Comparison of ENCODE assay signal across 8 cellular contexts in genomic region chr11:33735166-33735425, GRCh38. TPM values are rescaled to one million over a fixed set of nuclear protein-coding genes. Genes with fewer than 3 reads are reported as not detected.
A peak's percentile ranks its signal among the peaks of the same experiment; 100 is the strongest.
DNase-seq lines count a peak whose midpoint lies in the region; ATAC-seq and TF ChIP-seq lines count a peak whose summit lies in the region.

No MANE protein-coding gene starts in this region.

- H3K9me3 ChIP-seq in KOPT-K1 (ENCODE audit: insufficient read depth, low read length, poor library complexity, severe bottlenecking) = no peaks in the 10 kb centered on the region

- DNase-seq in MCF 10A (ENCODE audit: unreplicated experiment) (no peak), mesothelial cell of epicardium (ENCODE audit: low spot score in 2 of 2, unreplicated experiment in 2 of 2) (no peak), NOMO-1 treated with dmso at 0.1 percent for 144 hours (lab: John Stamatoyannopoulos, UW; ENCODE audit: unreplicated experiment) (no peak), NCI-H524 treated with DMSO at 0.1 percent for 48 hours (lab: John Stamatoyannopoulos, UW) (no peak), iPS-NIHi7 (ENCODE audit: extremely low spot score) (no peak)
- DNase-seq in activated CD4-positive, alpha-beta T cell treated with anti-CD3 and anti-CD28 coated beads, Interleukin-2, amount 50 U/mL, for 1 hour = no peak

- H3K27ac Mint-ChIP-seq in MCF 10A (ENCODE audit: low read depth, unreplicated experiment) = peak overlapping the region; percentile 90
- H3K27ac Mint-ChIP-seq in mesothelial cell of epicardium = peak overlapping the region; percentile 93

- H3K4me3 Mint-ChIP-seq in MCF 10A (ENCODE audit: unreplicated experiment) (peak overlapping the region; percentile 88), mesothelial cell of epicardium (peak overlapping the region; percentile 86)

- TSS peak; percentile 44 for BruUV-seq in MCF 10A (replicated peaks; lab: Mats Ljungman, UMichigan)

- H3K27me3 Mint-ChIP-seq in MCF 10A (ENCODE audit: insufficient read depth, unreplicated experiment) (no peaks in the 10 kb centered on the region), mesothelial cell of epicardium (ENCODE audit: low read depth) (no peaks in the 10 kb centered on the region)

- ATAC-seq in GM18873 (IDR thresholded peaks at IDR 0.05; ENCODE audit: low FRiP score, unreplicated experiment) = peak; percentile 26

- peaks cover 48% of the 10 kb centered on the region for H3K36me3 Mint-ChIP-seq in MCF 10A (ENCODE audit: insufficient read depth, unreplicated experiment)
- H3K36me3 Mint-ChIP-seq in mesothelial cell of epicardium = peaks cover 4% of the 10 kb centered on the region

- H3K9me3 Mint-ChIP-seq in MCF 10A (ENCODE audit: unreplicated experiment) (no peaks in the 10 kb centered on the region), mesothelial cell of epicardium (no peaks in the 10 kb centered on the region)

- TF ChIP-seq CTCF in MCF 10A (IDR thresholded peaks at IDR 0.05; ENCODE audit: unreplicated experiment) (no peak), mesothelial cell of epicardium (IDR thresholded peaks at IDR 0.05; ENCODE audit: unreplicated experiment) (no peak)

- POLR2A ChIA-PET in MCF 10A (lab: Yijun Ruan, JAX) = interaction anchor here (0.9 to 11.3 kb wide), 11 partner anchors 7 to 573 kb away, joined by 3 to 409 read pairs (median 9); partner anchors contain the start of genes C11orf91, CSTF3 and FBXO3

- H3K4me1 Mint-ChIP-seq in MCF 10A (ENCODE audit: insufficient read depth, unreplicated experiment) (peaks cover 61% of the 10 kb centered on the region), mesothelial cell of epicardium (peaks cover 23% of the 10 kb centered on the region)

- intact Hi-C loops in MCF 10A (cut with micrococcal nuclease) = loop anchor here (5.0 kb wide), 2 partner anchors 568 to 757 kb away; no protein-coding TSS in a partner anchor

- H3K27ac ChIP-seq in KOPT-K1 (ENCODE audit: low read depth, low read length, poor library complexity, severe bottlenecking) = peak overlapping the region; percentile 52

- no peaks in the 10 kb centered on the region for H3K36me3 ChIP-seq in KOPT-K1 (ENCODE audit: insufficient read depth, low read length)

- CTCF ChIA-PET in MCF 10A (lab: Yijun Ruan, JAX) = interaction anchor here (0.9 to 8.1 kb wide), 2 partner anchors 10 to 19 kb away, joined by 3 to 78 read pairs; no protein-coding TSS in a partner anchor

RNA-seq across cellular contexts. Expression of gene CD59, which starts 1.1 kb away (rescaled TPM):
- 597 and 618 TPM in 2 replicates for total RNA-seq in MCF 10A (2022)
- total RNA-seq in mesothelial cell of epicardium = 162 to 176 TPM (median 171 TPM) in 3 replicates

RNA-seq across cellular contexts. Expression of gene C11orf91, which starts 34.5 kb away (rescaled TPM):
- total RNA-seq in MCF 10A (2022) (2.8 and 2.9 TPM in 2 replicates), mesothelial cell of epicardium (0.57 to 0.65 TPM in 2 of 3 replicates, not detected in the other)

RNA-seq across cellular contexts. Expression of gene FBXO3, which starts 39.2 kb away (rescaled TPM):
- 20.1 and 22.7 TPM in 2 replicates for total RNA-seq in MCF 10A (2022)
- total RNA-seq in mesothelial cell of epicardium = 28.7 to 29.3 TPM (median 28.9 TPM) in 3 replicates
